Comparison of ENCODE assay signal across 22 cellular contexts in genomic region chr3:184914628-184915027, GRCh38.
A peak's percentile ranks its signal among the peaks of the same experiment; 100 is the strongest.
DNase-seq lines count a peak whose midpoint lies in the region; ATAC-seq and TF ChIP-seq lines count a peak whose summit lies in the region.
"Had no signal": no experiment of that assay in that cellular context is flagged by ENCODE, and none has a peak within 500 bp of the region (broad histone marks: within the 10 kb centered on the region; RNA-seq: fewer than 3 reads in every experiment).

No MANE protein-coding gene starts in this region.

- dilution Hi-C loops in IMR-90 (cut with HindIII; ENCODE audit: low sequenced_read_pairs, unreplicated experiment), result no loop called here

- H3K4me3 Mint-ChIP-seq in activated T-cell treated with anti-CD3 and anti-CD28 coated beads, Interleukin-2, amount 50 U/mL, for 24 hours, result no peak overlapping the region
- H3K4me3 Mint-ChIP-seq in osteocyte (ENCODE audit: unreplicated experiment), result no peak overlapping the region
- H3K4me3 Mint-ChIP-seq: CD8-positive, alpha-beta T cell had no signal

- no peak overlapping the region for H3K14ac ChIP-seq in IMR-90 (replicated peaks; ENCODE audit: low read depth, low read length)

- no peak overlapping the region for H4K5ac ChIP-seq in IMR-90 (ENCODE audit: low read depth, low read length)

- no peak overlapping the region for H2BK15ac ChIP-seq in IMR-90 (ENCODE audit: low read depth, low read length)

- no peak overlapping the region for H2BK120ac ChIP-seq in IMR-90 (ENCODE audit: low read depth, low read length)

- TF ChIP-seq POLR2A in IMR-90 (IDR thresholded peaks at IDR 0.05; ENCODE audit: low read depth, low read length) (no peak), thyroid gland (IDR thresholded peaks at IDR 0.05) (no peak)

- H4K8ac ChIP-seq in IMR-90 (ENCODE audit: low read depth in 2 of 2, low read length in 2 of 2), result no peak overlapping the region

- no peak overlapping the region for H4K91ac ChIP-seq in IMR-90 (ENCODE audit: insufficient read depth, low read depth, low read length)

- H3K9me3 Mint-ChIP-seq in activated T-cell treated with anti-CD3 and anti-CD28 coated beads, Interleukin-2, amount 50 U/mL, for 24 hours, result no peaks in the 10 kb centered on the region
- H3K9me3 Mint-ChIP-seq in osteocyte (ENCODE audit: unreplicated experiment), result no peaks in the 10 kb centered on the region
- H3K9me3 Mint-ChIP-seq: CD8-positive, alpha-beta T cell had no signal

- H3K36me3 Mint-ChIP-seq in activated T-cell treated with anti-CD3 and anti-CD28 coated beads, Interleukin-2, amount 50 U/mL, for 24 hours (ENCODE audit: low read depth), result peaks cover 80% of the 10 kb centered on the region
- peaks cover 52% of the 10 kb centered on the region for H3K36me3 Mint-ChIP-seq in osteocyte (ENCODE audit: unreplicated experiment)

- no peak overlapping the region for H3K4ac ChIP-seq in IMR-90 (ENCODE audit: low read depth, low read length)

- no peak overlapping the region for H2BK20ac ChIP-seq in IMR-90 (ENCODE audit: low read depth, low read length)

- H3K27me3 Mint-ChIP-seq in activated T-cell treated with anti-CD3 and anti-CD28 coated beads, Interleukin-2, amount 50 U/mL, for 24 hours, result no peaks in the 10 kb centered on the region
- no peaks in the 10 kb centered on the region for H3K27me3 Mint-ChIP-seq in osteocyte (ENCODE audit: unreplicated experiment)

- no peak overlapping the region for H2AFZ ChIP-seq in IMR-90 (replicated peaks; ENCODE audit: low read length, poor library complexity)

- H2AK9ac ChIP-seq in IMR-90 (replicated peaks; ENCODE audit: low read depth, low read length, poor library complexity), result no peak overlapping the region

- H3K4me3 ChIP-seq in IMR-90 (ENCODE audit: insufficient read depth, low read depth, low read length) (no peak overlapping the region), brain microvascular endothelial cell (ENCODE audit: low read depth, low read length) (no peak overlapping the region), foreskin fibroblast (ENCODE audit: low read depth in 1 of 2, low read length in 2 of 2) (no peak overlapping the region), SJCRH30 (no peak overlapping the region), thyroid gland (replicated peaks in 1 of 3) (no peak overlapping the region)

- H3K9me3 ChIP-seq in IMR-90 (ENCODE audit: control insufficient read depth, insufficient read depth, low read length), result no peaks in the 10 kb centered on the region
- no peaks in the 10 kb centered on the region for H3K9me3 ChIP-seq in SJCRH30 (replicated peaks)
- H3K9me3 ChIP-seq in thyroid gland, result no peaks in the 10 kb centered on the region

- H3K27ac ChIP-seq in IMR-90 (ENCODE audit: insufficient read depth, low read length), result no peak overlapping the region
- peak overlapping the region; percentile 55 for H3K27ac ChIP-seq in brain microvascular endothelial cell
- H3K27ac ChIP-seq in SJCRH30, result no peak overlapping the region
- H3K27ac ChIP-seq in thyroid gland, result no peak overlapping the region
- H3K27ac ChIP-seq: KMS-11 had no signal

- POLR2A ChIA-PET in IMR-90 (lab: Charles Lee; ENCODE audit: unreplicated experiment), result no interaction called here

- TF ChIP-seq CTCF in IMR-90 (conservative IDR thresholded peaks at IDR 0.05; ENCODE audit: low read depth, low read length), result no peak
- TF ChIP-seq CTCF in brain microvascular endothelial cell (IDR thresholded peaks at IDR 0.05; ENCODE audit: low read depth, low read length, missing control alignments), result no peak
- TF ChIP-seq CTCF in foreskin fibroblast (IDR thresholded peaks at IDR 0.05; ENCODE audit: low read depth, low read length), result no peak
- TF ChIP-seq CTCF in osteocyte (IDR thresholded peaks at IDR 0.05), result no peak
- TF ChIP-seq CTCF in thyroid gland (IDR thresholded peaks at IDR 0.05), result no peak

- ATAC-seq in IMR-90 (ENCODE audit: low read depth), result no peak
- ATAC-seq: CD8-positive, alpha-beta T cell; Panc1 had no signal

- no TSS peak for BruUV-seq in IMR-90 (replicated peaks; lab: Mats Ljungman, UMichigan)

- no peak overlapping the region for H3K4me2 ChIP-seq in IMR-90 (ENCODE audit: low read depth, low read length)
- H3K4me2 ChIP-seq: KMS-11 had no signal

- H3K79me1 ChIP-seq in IMR-90 (ENCODE audit: low read depth in 1 of 2, low read length in 2 of 2), result no peaks in the 10 kb centered on the region

- H3K23ac ChIP-seq in IMR-90 (ENCODE audit: low read depth, low read length), result no peak overlapping the region

- intact Hi-C loops in IMR-90 (cut with micrococcal nuclease) (no loop called here), thyroid gland (cut with DNase I) (no loop called here)

- TF ChIP-seq RAD21 in IMR-90 (IDR thresholded peaks at IDR 0.05; ENCODE audit: low read length), result no peak

- no peak overlapping the region for H3K27ac Mint-ChIP-seq in activated T-cell treated with anti-CD3 and anti-CD28 coated beads, Interleukin-2, amount 50 U/mL, for 24 hours
- H3K27ac Mint-ChIP-seq in osteocyte (ENCODE audit: unreplicated experiment), result no peak overlapping the region
- H3K27ac Mint-ChIP-seq: CD8-positive, alpha-beta T cell had no signal

- H3K9ac ChIP-seq in IMR-90 (ENCODE audit: low read depth, low read length), result no peak overlapping the region
- H3K9ac ChIP-seq: KMS-11 had no signal

- in situ Hi-C loops in IMR-90 (cut with MboI; ENCODE audit: low sequenced_read_pairs) (no loop called here), brain microvascular endothelial cell (cut with HindIII; ENCODE audit: low pct_ligation_motif_present, low sequenced_read_pairs) (no loop called here)

- no peaks in the 10 kb centered on the region for H3K4me1 Mint-ChIP-seq in activated T-cell treated with anti-CD3 and anti-CD28 coated beads, Interleukin-2, amount 50 U/mL, for 24 hours (ENCODE audit: low read depth)
- H3K4me1 Mint-ChIP-seq in osteocyte (ENCODE audit: unreplicated experiment), result peaks cover 10% of the 10 kb centered on the region

- H3K36me3 ChIP-seq in IMR-90 (ENCODE audit: control insufficient read depth, insufficient read depth, low read length) (0 out of 2 replicates have a peak, but pooled peaks cover 2% of the 10 kb centered on the region), brain microvascular endothelial cell (replicated peaks) (no peaks in the 10 kb centered on the region), SJCRH30 (peaks cover 11% of the 10 kb centered on the region; the same call in 1 of the 2 replicates), thyroid gland (peaks cover 0 to 23% of the 10 kb centered on the region in 2 donors)

- DNase-seq in EL (peak; percentile 44), IMR-90 (peak; percentile 68), brain microvascular endothelial cell (peak; percentile 47), foreskin fibroblast (peak; percentile 4 to 12), SJCRH30 (no peak), osteocyte (ENCODE audit: extremely low spot score, unreplicated experiment) (no peak), thyroid gland (no peak)
- DNase-seq in activated T-cell treated with anti-CD3 and anti-CD28 coated beads, Interleukin-2, amount 50 U/mL, for 24 hours, result no peak
- DNase-seq: 8988T; AML-193; C1 segment of cervical spinal cord; CD8-positive, alpha-beta T cell; DND-41; GDM1; NCI-H1092 treated with DMSO at 0.1 percent for 48 hours; NCI-H146; NCI-H2029 treated with DMSO at 0.1 percent for 48 hours; NCI-H345; NCI-H524; NCI-H82 had no signal

- CTCF ChIA-PET in IMR-90 (lab: Yijun Ruan, JAX), result interaction anchor here (0.5 kb wide), 1 partner anchor 1190 kb away, joined by 3 read pairs; no protein-coding TSS in a partner anchor

- H3K4me1 ChIP-seq in IMR-90 (ENCODE audit: control insufficient read depth, insufficient read depth, low read length) (no peaks in the 10 kb centered on the region), SJCRH30 (no peaks in the 10 kb centered on the region; the same call in 1 of the 2 replicates), thyroid gland (peaks cover 4 to 8% of the 10 kb centered on the region in 2 donors)

- no peak overlapping the region for H2AK5ac ChIP-seq in IMR-90 (ENCODE audit: low read depth, low read length)

- H3K18ac ChIP-seq in IMR-90 (ENCODE audit: low read depth, low read length), result no peak overlapping the region

- WGBS in IMR-90 (ENCODE audit: extremely low coverage in 2 of 2, insufficient read length in 1 of 2), 2 experiments, result 93% methylated on average over 3 of the region's 5 CpGs; no CpG with 5 or more reads in 1 of the 2 experiments
- 95 to 96% methylated on average over 5 of the region's 5 CpGs for WGBS in thyroid gland, 2 donors

- H3K27me3 ChIP-seq in IMR-90 (ENCODE audit: control insufficient read depth, insufficient read depth, low read length) (no peaks in the 10 kb centered on the region), brain microvascular endothelial cell (replicated peaks) (no peaks in the 10 kb centered on the region), SJCRH30 (no peaks in the 10 kb centered on the region), thyroid gland (no peaks in the 10 kb centered on the region)

- peaks cover 2% of the 10 kb centered on the region; the same call in 1 of the 2 replicates for H3K9me1 ChIP-seq in IMR-90 (ENCODE audit: insufficient read depth, low read length)

- H3K56ac ChIP-seq in IMR-90 (ENCODE audit: extremely low read depth, insufficient read depth, low read length), result no peak overlapping the region

- no peak overlapping the region for H2BK5ac ChIP-seq in IMR-90 (ENCODE audit: low read depth, low read length, poor library complexity, severe bottlenecking)

- H4K20me1 ChIP-seq in IMR-90 (ENCODE audit: insufficient read depth, low read length), result no peaks in the 10 kb centered on the region

TF ChIP-seq in IMR-90, 13 proteins besides CTCF, POLR2A, EP300 and RAD21 (continues in another document):
- no peak for TF ChIP-seq RCOR1 (IDR thresholded peaks at IDR 0.05; ENCODE audit: insufficient replicate concordance, low read length)
- TF ChIP-seq BHLHE40 (IDR thresholded peaks at IDR 0.05; ENCODE audit: low read depth, low read length), result no peak
- TF ChIP-seq, protein P1, sequence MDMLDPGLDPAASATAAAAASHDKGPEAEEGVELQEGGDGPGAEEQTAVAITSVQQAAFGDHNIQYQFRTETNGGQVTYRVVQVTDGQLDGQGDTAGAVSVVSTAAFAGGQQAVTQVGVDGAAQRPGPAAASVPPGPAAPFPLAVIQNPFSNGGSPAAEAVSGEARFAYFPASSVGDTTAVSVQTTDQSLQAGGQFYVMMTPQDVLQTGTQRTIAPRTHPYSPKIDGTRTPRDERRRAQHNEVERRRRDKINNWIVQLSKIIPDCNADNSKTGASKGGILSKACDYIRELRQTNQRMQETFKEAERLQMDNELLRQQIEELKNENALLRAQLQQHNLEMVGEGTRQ (IDR thresholded peaks at IDR 0.05; ENCODE audit: low read depth, low read length), result no peak
- TF ChIP-seq RFX5 (IDR thresholded peaks at IDR 0.05; ENCODE audit: low read depth, low read length), result no peak
- TF ChIP-seq MXI1 (IDR thresholded peaks at IDR 0.05; ENCODE audit: borderline replicate concordance, low read depth, low read length), result no peak
- no peak for TF ChIP-seq CHD1 (IDR thresholded peaks at IDR 0.05; ENCODE audit: low read depth, low read length)
- no peak for TF ChIP-seq FOS (IDR thresholded peaks at IDR 0.05; ENCODE audit: low read depth, low read length)
- no peak for TF ChIP-seq SMC3 (IDR thresholded peaks at IDR 0.05; ENCODE audit: low read depth, low read length)
- no peak for TF ChIP-seq MAFK (IDR thresholded peaks at IDR 0.05; ENCODE audit: low read depth, low read length)
- no peak for TF ChIP-seq NFE2L2 (IDR thresholded peaks at IDR 0.05; ENCODE audit: low read depth, low read length)
- TF ChIP-seq CEBPB (IDR thresholded peaks at IDR 0.05; ENCODE audit: low read depth, low read length), result no peak

Comparison
In these comparisons a context has a peak if more than half of its experiments do, and no peak if none do; other contexts are left out.
1. DNase-seq: peak in EL (single experiment), IMR-90 (single experiment), brain microvascular endothelial cell (single experiment) and foreskin fibroblast (2 of 2); none in activated T-cell treated with anti-CD3 and anti-CD28 coated beads, Interleukin-2, amount 50 U/mL, for 24 hours (single experiment), SJCRH30 (0 of 2), osteocyte (single experiment) and thyroid gland (0 of 2).